In the genomic region with DNA sequence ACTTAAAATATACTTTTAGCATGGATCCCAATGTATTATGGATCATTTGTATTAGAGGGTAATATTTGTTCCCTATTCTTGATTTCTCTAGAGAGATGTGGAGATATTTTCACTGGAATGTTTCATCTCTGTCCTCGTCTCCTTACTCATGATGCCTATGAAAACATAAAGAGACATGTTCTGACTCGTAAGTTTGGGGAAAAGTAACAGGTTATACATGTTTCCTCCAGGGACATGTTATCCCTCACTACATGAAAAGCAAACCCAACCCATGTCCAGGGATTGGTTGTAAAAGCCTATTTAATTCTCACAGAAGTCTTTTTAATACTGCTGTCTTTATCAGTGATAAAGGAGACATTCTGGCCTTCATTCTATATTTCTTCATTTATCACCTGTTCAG, we compare ENCODE assay signal across 7 cellular contexts.
"Had no signal": no experiment of that assay in that cellular context is flagged by ENCODE, and none has a peak within 500 bp of the region (broad histone marks: within the 10 kb centered on the region; RNA-seq: fewer than 3 reads in every experiment).

No MANE protein-coding gene starts in this region.

- H3K27ac ChIP-seq: GM23248 had no signal

- H3K4me1 ChIP-seq: HAP-1 had no signal

- H3K9ac ChIP-seq: GM23248 had no signal

- H2AFZ ChIP-seq: GM23248 had no signal

- H3K4me3 ChIP-seq: GM23248, HAP-1 had no signal

- H3K9me3 ChIP-seq: HAP-1 had no signal

- ATAC-seq: HCT116, HepG2 had no signal

- DNase-seq: GM23248, GOT3, H7, HFFc6 had no signal

- H3K36me3 ChIP-seq: HAP-1 had no signal
